Comparison of ENCODE assay signal across 2 cellular contexts in the genomic region with DNA sequence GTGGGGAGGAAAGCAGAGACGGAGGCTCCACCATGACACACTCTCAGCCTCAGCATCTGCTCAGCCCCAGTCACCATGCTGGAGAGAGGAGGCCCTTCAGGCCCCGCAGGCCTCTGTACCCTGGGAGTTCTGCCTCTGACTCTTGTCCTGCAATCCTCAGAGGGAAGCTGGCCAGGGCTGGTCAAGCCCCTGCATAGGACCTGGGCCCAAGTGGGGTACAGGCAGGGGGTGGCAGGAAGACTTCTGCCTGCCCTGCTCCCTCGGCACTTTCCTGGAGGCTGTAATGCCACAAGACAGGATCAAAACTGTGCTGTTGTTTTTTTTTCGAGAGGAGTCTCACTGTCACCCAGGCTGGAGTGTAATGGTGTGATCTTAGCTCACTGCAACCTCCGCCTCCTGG.
A peak's percentile ranks its signal among the peaks of the same experiment; 100 is the strongest.
TF ChIP-seq lines count a peak whose summit lies in the region.

No MANE protein-coding gene starts in this region.

TF ChIP-seq in K562, 482 proteins besides CTCF, POLR2A, EP300 and RAD21 (continues in another document):
- TF ChIP-seq RBBP5 (IDR thresholded peaks at IDR 0.05; ENCODE audit: borderline replicate concordance, insufficient read depth, low read length, poor library complexity, severe bottlenecking) (no peak), NRF1 (conservative IDR thresholded peaks at IDR 0.05 in 1 of 2, IDR thresholded peaks at IDR 0.05 in 1 of 2) (0 out of 4 replicates have a peak, but pooled peaks of 1 of the 2 experiments have one; percentile 28), POLR3A (IDR thresholded peaks at IDR 0.05; ENCODE audit: borderline replicate concordance, extremely low read depth, insufficient read depth, insufficient read length) (no peak), HNRNPK (IDR thresholded peaks at IDR 0.05; ENCODE audit: low read depth, low read length, poor library complexity, severe bottlenecking) (no peak), LEF1 (IDR thresholded peaks at IDR 0.05) (no peak), SREBF1 (IDR thresholded peaks at IDR 0.05; ENCODE audit: borderline replicate concordance, low read depth, low read length) (no peak), PHTF2 (CRISPR knock-in tag; IDR thresholded peaks at IDR 0.05) (no peak), U2AF1 (optimal IDR thresholded peaks at IDR 0.05; ENCODE audit: low read depth, low read length) (no peak), RBM14 (IDR thresholded peaks at IDR 0.05; ENCODE audit: borderline replicate concordance, insufficient read depth, low read depth, low read length) (no peak), ZEB2 (IDR thresholded peaks at IDR 0.05) (no peak), L3MBTL2 (IDR thresholded peaks at IDR 0.05) (no peak), HDGF (IDR thresholded peaks at IDR 0.05) (no peak), RB1 (IDR thresholded peaks at IDR 0.05; ENCODE audit: low read depth) (no peak), ZNF124 (CRISPR knock-in tag; IDR thresholded peaks at IDR 0.05) (no peak)
- TF ChIP-seq, protein P1, sequence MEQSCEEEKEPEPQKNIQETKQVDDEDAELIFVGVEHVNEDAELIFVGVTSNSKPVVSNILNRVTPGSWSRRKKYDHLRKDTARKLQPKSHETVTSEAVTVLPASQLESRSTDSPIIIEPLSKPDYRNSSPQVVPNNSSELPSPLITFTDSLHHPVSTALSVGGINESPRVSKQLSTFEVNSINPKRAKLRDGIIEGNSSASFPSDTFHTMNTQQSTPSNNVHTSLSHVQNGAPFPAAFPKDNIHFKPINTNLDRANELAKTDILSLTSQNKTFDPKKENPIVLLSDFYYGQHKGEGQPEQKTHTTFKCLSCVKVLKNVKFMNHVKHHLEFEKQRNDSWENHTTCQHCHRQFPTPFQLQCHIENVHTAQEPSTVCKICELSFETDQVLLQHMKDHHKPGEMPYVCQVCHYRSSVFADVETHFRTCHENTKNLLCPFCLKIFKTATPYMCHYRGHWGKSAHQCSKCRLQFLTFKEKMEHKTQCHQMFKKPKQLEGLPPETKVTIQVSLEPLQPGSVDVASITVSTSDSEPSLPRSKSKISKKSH (CRISPR knock-in tag; IDR thresholded peaks at IDR 0.05): no peak
- TF ChIP-seq, protein P2, sequence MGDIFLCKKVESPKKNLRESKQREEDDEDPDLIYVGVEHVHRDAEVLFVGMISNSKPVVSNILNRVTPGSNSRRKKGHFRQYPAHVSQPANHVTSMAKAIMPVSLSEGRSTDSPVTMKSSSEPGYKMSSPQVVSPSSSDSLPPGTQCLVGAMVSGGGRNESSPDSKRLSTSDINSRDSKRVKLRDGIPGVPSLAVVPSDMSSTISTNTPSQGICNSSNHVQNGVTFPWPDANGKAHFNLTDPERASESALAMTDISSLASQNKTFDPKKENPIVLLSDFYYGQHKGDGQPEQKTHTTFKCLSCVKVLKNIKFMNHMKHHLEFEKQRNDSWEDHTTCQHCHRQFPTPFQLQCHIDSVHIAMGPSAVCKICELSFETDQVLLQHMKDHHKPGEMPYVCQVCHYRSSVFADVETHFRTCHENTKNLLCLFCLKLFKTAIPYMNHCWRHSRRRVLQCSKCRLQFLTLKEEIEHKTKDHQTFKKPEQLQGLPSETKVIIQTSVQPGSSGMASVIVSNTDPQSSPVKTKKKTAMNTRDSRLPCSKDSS (IDR thresholded peaks at IDR 0.05; ENCODE audit: low read depth, partially characterized antibody): no peak
- TF ChIP-seq, protein P3, sequence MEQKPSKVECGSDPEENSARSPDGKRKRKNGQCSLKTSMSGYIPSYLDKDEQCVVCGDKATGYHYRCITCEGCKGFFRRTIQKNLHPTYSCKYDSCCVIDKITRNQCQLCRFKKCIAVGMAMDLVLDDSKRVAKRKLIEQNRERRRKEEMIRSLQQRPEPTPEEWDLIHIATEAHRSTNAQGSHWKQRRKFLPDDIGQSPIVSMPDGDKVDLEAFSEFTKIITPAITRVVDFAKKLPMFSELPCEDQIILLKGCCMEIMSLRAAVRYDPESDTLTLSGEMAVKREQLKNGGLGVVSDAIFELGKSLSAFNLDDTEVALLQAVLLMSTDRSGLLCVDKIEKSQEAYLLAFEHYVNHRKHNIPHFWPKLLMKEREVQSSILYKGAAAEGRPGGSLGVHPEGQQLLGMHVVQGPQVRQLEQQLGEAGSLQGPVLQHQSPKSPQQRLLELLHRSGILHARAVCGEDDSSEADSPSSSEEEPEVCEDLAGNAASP (IDR thresholded peaks at IDR 0.05): no peak
- TF ChIP-seq, protein P4, sequence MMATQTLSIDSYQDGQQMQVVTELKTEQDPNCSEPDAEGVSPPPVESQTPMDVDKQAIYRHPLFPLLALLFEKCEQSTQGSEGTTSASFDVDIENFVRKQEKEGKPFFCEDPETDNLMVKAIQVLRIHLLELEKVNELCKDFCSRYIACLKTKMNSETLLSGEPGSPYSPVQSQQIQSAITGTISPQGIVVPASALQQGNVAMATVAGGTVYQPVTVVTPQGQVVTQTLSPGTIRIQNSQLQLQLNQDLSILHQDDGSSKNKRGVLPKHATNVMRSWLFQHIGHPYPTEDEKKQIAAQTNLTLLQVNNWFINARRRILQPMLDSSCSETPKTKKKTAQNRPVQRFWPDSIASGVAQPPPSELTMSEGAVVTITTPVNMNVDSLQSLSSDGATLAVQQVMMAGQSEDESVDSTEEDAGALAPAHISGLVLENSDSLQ (IDR thresholded peaks at IDR 0.05): no peak
- TF ChIP-seq, protein P5, sequence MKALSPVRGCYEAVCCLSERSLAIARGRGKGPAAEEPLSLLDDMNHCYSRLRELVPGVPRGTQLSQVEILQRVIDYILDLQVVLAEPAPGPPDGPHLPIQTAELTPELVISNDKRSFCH (CRISPR knock-in tag; IDR thresholded peaks at IDR 0.05): no peak
- TF ChIP-seq, protein P5 (tag; IDR thresholded peaks at IDR 0.05): peak; percentile 35; the same call in 1 of the 2 replicates
- TF ChIP-seq, protein P6, sequence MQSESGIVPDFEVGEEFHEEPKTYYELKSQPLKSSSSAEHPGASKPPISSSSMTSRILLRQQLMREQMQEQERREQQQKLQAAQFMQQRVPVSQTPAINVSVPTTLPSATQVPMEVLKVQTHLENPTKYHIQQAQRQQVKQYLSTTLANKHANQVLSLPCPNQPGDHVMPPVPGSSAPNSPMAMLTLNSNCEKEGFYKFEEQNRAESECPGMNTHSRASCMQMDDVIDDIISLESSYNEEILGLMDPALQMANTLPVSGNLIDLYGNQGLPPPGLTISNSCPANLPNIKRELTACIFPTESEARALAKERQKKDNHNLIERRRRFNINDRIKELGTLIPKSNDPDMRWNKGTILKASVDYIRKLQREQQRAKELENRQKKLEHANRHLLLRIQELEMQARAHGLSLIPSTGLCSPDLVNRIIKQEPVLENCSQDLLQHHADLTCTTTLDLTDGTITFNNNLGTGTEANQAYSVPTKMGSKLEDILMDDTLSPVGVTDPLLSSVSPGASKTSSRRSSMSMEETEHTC (IDR thresholded peaks at IDR 0.05): no peak
- TF ChIP-seq, protein P7, sequence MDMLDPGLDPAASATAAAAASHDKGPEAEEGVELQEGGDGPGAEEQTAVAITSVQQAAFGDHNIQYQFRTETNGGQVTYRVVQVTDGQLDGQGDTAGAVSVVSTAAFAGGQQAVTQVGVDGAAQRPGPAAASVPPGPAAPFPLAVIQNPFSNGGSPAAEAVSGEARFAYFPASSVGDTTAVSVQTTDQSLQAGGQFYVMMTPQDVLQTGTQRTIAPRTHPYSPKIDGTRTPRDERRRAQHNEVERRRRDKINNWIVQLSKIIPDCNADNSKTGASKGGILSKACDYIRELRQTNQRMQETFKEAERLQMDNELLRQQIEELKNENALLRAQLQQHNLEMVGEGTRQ (CRISPR knock-in tag; IDR thresholded peaks at IDR 0.05): no peak

TF ChIP-seq in H1, 55 proteins besides CTCF, POLR2A, EP300 and RAD21:
- TF ChIP-seq NRF1 (IDR thresholded peaks at IDR 0.05; ENCODE audit: low read depth, low read length) (no peak), KDM5A (IDR thresholded peaks at IDR 0.05; ENCODE audit: low read length) (no peak), BRCA1 (IDR thresholded peaks at IDR 0.05; ENCODE audit: low read depth, low read length) (no peak), SIX5 (IDR thresholded peaks at IDR 0.05; ENCODE audit: low read depth, low read length) (no peak), MAFK (IDR thresholded peaks at IDR 0.05; ENCODE audit: low read depth, low read length) (no peak), GABPA (IDR thresholded peaks at IDR 0.05; ENCODE audit: borderline replicate concordance, insufficient read depth, low read length) (no peak), SP2 (IDR thresholded peaks at IDR 0.05; ENCODE audit: low read length) (no peak), SUZ12 (IDR thresholded peaks at IDR 0.05; ENCODE audit: low read length) (no peak)
TF ChIP-seq in H1: peak in this region for 0.
